ENCODE assay signal across 12 cellular contexts in genomic region chr22:30240541-30241417, GRCh38. TPM values are rescaled to one million over a fixed set of nuclear protein-coding genes. Genes with fewer than 3 reads are reported as not detected.
DNase-seq lines count a peak whose midpoint lies in the region; ATAC-seq and TF ChIP-seq lines count a peak whose summit lies in the region.
"Had no signal": no experiment of that assay in that cellular context is flagged by ENCODE, and none has a peak within 500 bp of the region (broad histone marks: within the 10 kb centered on the region; RNA-seq: fewer than 3 reads in every experiment).

No MANE protein-coding gene starts in this region.

- no peak for TF ChIP-seq CTCF in nephron (IDR thresholded peaks at IDR 0.05; ENCODE audit: unreplicated experiment in 3 of 3)
- no peak for TF ChIP-seq CTCF in left ventricle myocardium inferior (IDR thresholded peaks at IDR 0.05; ENCODE audit: borderline replicate concordance)

- no peaks in the 10 kb centered on the region for H3K9me3 Mint-ChIP-seq in activated CD8-positive, alpha-beta memory T cell treated with anti-CD3 and anti-CD28 coated beads, Interleukin-2, amount 10 ng/mL, durations not matched to agents 7 days and 5 days (ENCODE audit: low read depth)
- no peaks in the 10 kb centered on the region for H3K9me3 Mint-ChIP-seq in activated T-helper 17 cell treated with anti-CD3 and anti-CD28 coated beads, Interleukin-2, amount 50 U/mL, for 72 hours
- H3K9me3 Mint-ChIP-seq in nephron, result no peaks in the 10 kb centered on the region
- H3K9me3 Mint-ChIP-seq: T-cell had no signal

- peaks cover 96% of the 10 kb centered on the region for H3K27me3 ChIP-seq in left ventricle myocardium inferior (ENCODE audit: low read depth)

- intact Hi-C loops in left ventricle myocardium inferior (cut with micrococcal nuclease), result no loop called here

- H3K4me3 ChIP-seq in left ventricle myocardium inferior, result no peak overlapping the region
- H3K4me3 ChIP-seq: prostate gland had no signal

- peaks cover 3% of the 10 kb centered on the region for H3K4me1 ChIP-seq in left ventricle myocardium inferior
- H3K4me1 ChIP-seq: prostate gland had no signal

- CTCF ChIA-PET in activated CD8-positive, alpha-beta memory T cell treated with anti-CD3 and anti-CD28 coated beads, Interleukin-2, amount 10 ng/mL, durations not matched to agents 7 days and 5 days (lab: Charles Lee), result no interaction called here

- H3K9me3 ChIP-seq in left ventricle myocardium inferior (replicated peaks), result no peaks in the 10 kb centered on the region
- H3K9me3 ChIP-seq: prostate gland had no signal

- H3K27ac ChIP-seq in left ventricle myocardium inferior (replicated peaks), result no peak overlapping the region
- H3K27ac ChIP-seq: prostate gland had no signal

- peaks cover 44% of the 10 kb centered on the region for H3K36me3 Mint-ChIP-seq in activated CD8-positive, alpha-beta memory T cell treated with anti-CD3 and anti-CD28 coated beads, Interleukin-2, amount 10 ng/mL, durations not matched to agents 7 days and 5 days
- peaks cover 56% of the 10 kb centered on the region for H3K36me3 Mint-ChIP-seq in activated T-helper 17 cell treated with anti-CD3 and anti-CD28 coated beads, Interleukin-2, amount 50 U/mL, for 72 hours (ENCODE audit: low read depth)
- no peaks in the 10 kb centered on the region for H3K36me3 Mint-ChIP-seq in nephron (ENCODE audit: low read depth)
- H3K36me3 Mint-ChIP-seq: T-cell had no signal

- no peak for DNase-seq in activated CD8-positive, alpha-beta memory T cell treated with anti-CD3 and anti-CD28 coated beads, Interleukin-2, amount 10 ng/mL, durations not matched to agents 7 days and 5 days
- no peak for DNase-seq in activated CD8-positive, alpha-beta memory T cell treated with anti-CD3 and anti-CD28 coated beads, Interleukin-2, amount 50 U/mL, for 4 hours
- peak; percentile 50 for DNase-seq in LHCN-M2 (ENCODE audit: low read depth)
- DNase-seq in DMS79 (lab: John Stamatoyannopoulos, UW), result no peak
- DNase-seq in left ventricle myocardium inferior, result no peak
- no peak for DNase-seq in T-helper 9 cell
- DNase-seq: midbrain, NCI-H2171, T-cell had no signal

- ATAC-seq in activated CD8-positive, alpha-beta memory T cell treated with anti-CD3 and anti-CD28 coated beads, Interleukin-2, amount 10 ng/mL, durations not matched to agents 7 days and 5 days, result no peak
- ATAC-seq in activated T-helper 17 cell treated with anti-CD3 and anti-CD28 coated beads, Interleukin-2, amount 50 U/mL, for 72 hours (replicated peaks), result no peak
- ATAC-seq: T-cell had no signal

- peaks cover 54% of the 10 kb centered on the region for H3K4me1 Mint-ChIP-seq in activated CD8-positive, alpha-beta memory T cell treated with anti-CD3 and anti-CD28 coated beads, Interleukin-2, amount 10 ng/mL, durations not matched to agents 7 days and 5 days
- H3K4me1 Mint-ChIP-seq in activated T-helper 17 cell treated with anti-CD3 and anti-CD28 coated beads, Interleukin-2, amount 50 U/mL, for 72 hours, result peaks cover 5% of the 10 kb centered on the region
- peaks cover 68% of the 10 kb centered on the region for H3K4me1 Mint-ChIP-seq in nephron

- H3K27me3 Mint-ChIP-seq in activated CD8-positive, alpha-beta memory T cell treated with anti-CD3 and anti-CD28 coated beads, Interleukin-2, amount 10 ng/mL, durations not matched to agents 7 days and 5 days, result no peaks in the 10 kb centered on the region
- no peaks in the 10 kb centered on the region for H3K27me3 Mint-ChIP-seq in activated T-helper 17 cell treated with anti-CD3 and anti-CD28 coated beads, Interleukin-2, amount 50 U/mL, for 72 hours
- peaks cover 16% of the 10 kb centered on the region for H3K27me3 Mint-ChIP-seq in nephron (ENCODE audit: low read depth)
- H3K27me3 Mint-ChIP-seq: T-cell had no signal

- no peak overlapping the region for H3K4me3 Mint-ChIP-seq in activated CD8-positive, alpha-beta memory T cell treated with anti-CD3 and anti-CD28 coated beads, Interleukin-2, amount 10 ng/mL, durations not matched to agents 7 days and 5 days
- peak overlapping the region; percentile 80 for H3K4me3 Mint-ChIP-seq in activated T-helper 17 cell treated with anti-CD3 and anti-CD28 coated beads, Interleukin-2, amount 50 U/mL, for 72 hours
- peak overlapping the region in 1 of 3 experiments; percentile 29 for H3K4me3 Mint-ChIP-seq in nephron

- peak overlapping the region; percentile 73 for H3K27ac Mint-ChIP-seq in activated CD8-positive, alpha-beta memory T cell treated with anti-CD3 and anti-CD28 coated beads, Interleukin-2, amount 10 ng/mL, durations not matched to agents 7 days and 5 days
- peak overlapping the region; percentile 58 for H3K27ac Mint-ChIP-seq in activated T-helper 17 cell treated with anti-CD3 and anti-CD28 coated beads, Interleukin-2, amount 50 U/mL, for 72 hours
- H3K27ac Mint-ChIP-seq in nephron, result peak overlapping the region in 2 of 3 experiments; percentile 80 to 91
- H3K27ac Mint-ChIP-seq: T-cell had no signal

- no peaks in the 10 kb centered on the region for H3K36me3 ChIP-seq in left ventricle myocardium inferior
- H3K36me3 ChIP-seq: prostate gland had no signal

RNA-seq across cellular contexts. Expression of gene LIF, which starts 5.8 kb away (rescaled TPM):
- total RNA-seq in activated CD8-positive, alpha-beta memory T cell treated with anti-CD3 and anti-CD28 coated beads, Interleukin-2, amount 10 ng/mL, durations not matched to agents 7 days and 5 days, result 100 to 1,000 TPM; 107 to 304 TPM
- total RNA-seq in LHCN-M2 (2014; rRNA removed), result 23.1 and 23.3 TPM in 2 replicates
- 63.2 TPM for polyA plus RNA-seq in LHCN-M2 (2012)
- 100 to 1,000 TPM; 175 to 300 TPM for total RNA-seq in activated T-helper 17 cell treated with anti-CD3 and anti-CD28 coated beads, Interleukin-2, amount 50 U/mL, for 72 hours
- 0.16 TPM for total RNA-seq in left ventricle myocardium inferior

RNA-seq across cellular contexts. Expression of gene OSM, which starts 25.9 kb away (rescaled TPM):
- 100 to 1,000 TPM; 122 to 141 TPM for total RNA-seq in activated CD8-positive, alpha-beta memory T cell treated with anti-CD3 and anti-CD28 coated beads, Interleukin-2, amount 10 ng/mL, durations not matched to agents 7 days and 5 days
- total RNA-seq in LHCN-M2 (2014; rRNA removed) (not detected in 2 replicates), left ventricle myocardium inferior (not detected)
- polyA plus RNA-seq in LHCN-M2 (2012), result not detected
- 10 to 100 TPM; 41.1 to 88.6 TPM for total RNA-seq in activated T-helper 17 cell treated with anti-CD3 and anti-CD28 coated beads, Interleukin-2, amount 50 U/mL, for 72 hours

RNA-seq across cellular contexts. Expression of gene CASTOR1, which starts 48.5 kb away (rescaled TPM):
- total RNA-seq in activated CD8-positive, alpha-beta memory T cell treated with anti-CD3 and anti-CD28 coated beads, Interleukin-2, amount 10 ng/mL, durations not matched to agents 7 days and 5 days, result 10 to 100 TPM in 1 of 2 experiments, 1 to 10 TPM in 1; 8.7 to 10.2 TPM
- total RNA-seq in LHCN-M2 (2014; rRNA removed) (8.7 and 19.1 TPM in 2 replicates), left ventricle myocardium inferior (6.5 TPM)
- polyA plus RNA-seq in LHCN-M2 (2012), result 18.3 TPM
- total RNA-seq in activated T-helper 17 cell treated with anti-CD3 and anti-CD28 coated beads, Interleukin-2, amount 50 U/mL, for 72 hours, result 1 to 10 TPM; 4.6 to 4.8 TPM

Comparison
In these comparisons a context has a peak if more than half of its experiments do, and no peak if none do; other contexts are left out.
1. RNA of gene LIF, which starts 5.8 kb away (total RNA-seq): 107 to 304 TPM in activated CD8-positive, alpha-beta memory T cell treated with anti-CD3 and anti-CD28 coated beads, Interleukin-2, amount 10 ng/mL, durations not matched to agents 7 days and 5 days, 175 to 300 TPM in activated T-helper 17 cell treated with anti-CD3 and anti-CD28 coated beads, Interleukin-2, amount 50 U/mL, for 72 hours and 23.1 to 23.3 TPM in LHCN-M2; 0.16 TPM in left ventricle myocardium inferior (single experiment); every median in the first group is over 10 times any median in the second.
2. RNA of gene OSM, which starts 25.9 kb away (total RNA-seq): 122 to 141 TPM in activated CD8-positive, alpha-beta memory T cell treated with anti-CD3 and anti-CD28 coated beads, Interleukin-2, amount 10 ng/mL, durations not matched to agents 7 days and 5 days and 41.1 to 88.6 TPM in activated T-helper 17 cell treated with anti-CD3 and anti-CD28 coated beads, Interleukin-2, amount 50 U/mL, for 72 hours; not detected in left ventricle myocardium inferior (single experiment) and not detected in LHCN-M2; every median in the first group is over 10 times any median in the second.
3. Peak in every context shown above with its lines, with median percentiles within 50 percentile points of each other: H3K27ac Mint-ChIP-seq.